In the genomic region with DNA sequence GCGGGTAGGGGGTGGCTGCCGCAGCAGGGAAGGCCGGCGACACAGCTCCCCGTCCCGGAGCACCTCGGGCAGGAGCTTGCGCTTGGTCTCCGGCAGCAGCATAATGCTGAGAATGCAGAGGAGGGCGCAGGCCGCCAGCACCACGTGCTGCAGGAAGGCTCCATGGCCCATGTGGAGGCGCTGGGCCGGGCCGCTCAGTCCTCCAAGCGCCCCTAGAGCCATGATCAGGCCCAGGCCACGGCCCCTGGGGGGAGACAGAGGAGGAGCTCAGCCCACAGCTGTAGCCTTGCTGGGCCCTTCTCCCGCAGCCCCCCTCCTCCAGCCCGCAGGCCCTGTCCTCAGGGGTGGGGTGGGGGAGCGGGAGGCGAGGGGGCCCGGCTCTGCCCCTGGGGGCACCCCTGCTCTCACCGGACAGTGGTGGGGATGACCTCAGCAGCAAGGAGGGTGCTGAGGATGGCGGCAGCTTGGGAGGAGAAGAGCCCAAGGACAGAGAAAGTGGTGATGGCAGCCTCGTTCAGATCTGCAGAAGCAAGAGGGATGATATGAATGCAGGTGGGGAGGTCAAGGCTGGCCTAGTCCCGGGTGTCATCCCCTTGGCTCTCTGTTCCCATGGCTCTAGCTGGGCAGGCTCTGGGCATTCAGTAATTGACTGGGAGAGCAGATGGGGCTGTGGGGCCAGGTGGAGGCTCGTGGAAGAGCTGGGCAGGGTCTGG, we compare ENCODE assay signal across 18 cellular contexts. TPM values are rescaled to one million over a fixed set of nuclear protein-coding genes. Genes with fewer than 3 reads are reported as not detected.
"Had no signal": no experiment of that assay in that cellular context is flagged by ENCODE, and none has a peak within 500 bp of the region (broad histone marks: within the 10 kb centered on the region; RNA-seq: fewer than 3 reads in every experiment).

No MANE protein-coding gene starts in this region.

- ATAC-seq: activated naive CD8-positive, alpha-beta T cell treated with anti-CD3 and anti-CD28 coated beads, Interleukin-2, amount 50 U/mL, for 24 hours; left colon had no signal

- H3K36me3 Mint-ChIP-seq: immature natural killer cell had no signal

- H3K27ac Mint-ChIP-seq: activated naive CD8-positive, alpha-beta T cell treated with anti-CD3 and anti-CD28 coated beads, Interleukin-2, amount 50 U/mL, for 24 hours; activated T-helper 1 cell treated with anti-CD3 and anti-CD28 coated beads, Interleukin-12 subunit alpha, Interleukin-12 subunit beta, Interleukin-2, Interleukin-4 antibody, amounts not matched to agents 30 ng/mL and 10 ng/mL and 1 ng/mL, durations not matched to agents 14 hours and 24 hours and 36 hours; immature natural killer cell; natural killer cell treated with Interleukin-12 subunit alpha and Interleukin-12 subunit beta and Interleukin-15 and Interleukin-18, amount 100 ng/mL, for 72 hours had no signal

- H3K9me3 ChIP-seq: ascending aorta, colonic mucosa, thyroid gland had no signal

- H3K9me3 Mint-ChIP-seq: activated naive CD8-positive, alpha-beta T cell treated with anti-CD3 and anti-CD28 coated beads, Interleukin-2, amount 50 U/mL, for 24 hours; activated T-helper 1 cell treated with anti-CD3 and anti-CD28 coated beads, Interleukin-12 subunit alpha, Interleukin-12 subunit beta, Interleukin-2, Interleukin-4 antibody, amounts not matched to agents 30 ng/mL and 10 ng/mL and 1 ng/mL, durations not matched to agents 14 hours and 24 hours and 36 hours; natural killer cell treated with Interleukin-12 subunit alpha and Interleukin-12 subunit beta and Interleukin-15 and Interleukin-18, amount 100 ng/mL, for 72 hours had no signal

- H3K27ac ChIP-seq: ascending aorta, colonic mucosa, epithelial cell of prostate, thyroid gland had no signal

- H3K4me3 Mint-ChIP-seq: activated naive CD8-positive, alpha-beta T cell treated with anti-CD3 and anti-CD28 coated beads, Interleukin-2, amount 50 U/mL, for 24 hours; activated T-helper 1 cell treated with anti-CD3 and anti-CD28 coated beads, Interleukin-12 subunit alpha, Interleukin-12 subunit beta, Interleukin-2, Interleukin-4 antibody, amounts not matched to agents 30 ng/mL and 10 ng/mL and 1 ng/mL, durations not matched to agents 14 hours and 24 hours and 36 hours; immature natural killer cell; natural killer cell treated with Interleukin-12 subunit alpha and Interleukin-12 subunit beta and Interleukin-15 and Interleukin-18, amount 100 ng/mL, for 72 hours had no signal

- H3K27me3 ChIP-seq: ascending aorta, thyroid gland had no signal

- H3K36me3 ChIP-seq: colonic mucosa, thyroid gland had no signal

- H3K4me3 ChIP-seq: ascending aorta, colonic mucosa, thyroid gland had no signal

- DNase-seq: activated CD4-positive, alpha-beta T cell treated with anti-CD3 and anti-CD28 coated beads for 48 hours; activated naive CD4-positive, alpha-beta T cell treated with Interleukin-2 at 50 U/mL for 16 hours; activated naive CD8-positive, alpha-beta T cell treated with anti-CD3 and anti-CD28 coated beads, Interleukin-2, amount 50 U/mL, for 24 hours; caudate nucleus; colonic mucosa; effector memory CD4-positive, alpha-beta T cell; hypothalamus; immature natural killer cell; left colon; mammary epithelial cell; stimulated activated CD4-positive, alpha-beta T cell treated with anti-CD3 and anti-CD28 coated beads, Interleukin-4, amount 100 ng/mL, for 1 hour; thyroid gland had no signal

RNA-seq across cellular contexts. Expression of a gene that starts 18.1 kb away (rescaled TPM):
- total RNA-seq: activated T-helper 1 cell treated with anti-CD3 and anti-CD28 coated beads, Interleukin-12 subunit alpha, Interleukin-12 subunit beta, Interleukin-2, Interleukin-4 antibody, amounts not matched to agents 30 ng/mL and 10 ng/mL and 1 ng/mL, durations not matched to agents 14 hours and 24 hours and 36 hours; natural killer cell treated with Interleukin-12 subunit alpha and Interleukin-12 subunit beta and Interleukin-15 and Interleukin-18, amount 100 ng/mL, for 72 hours; pulmonary artery endothelial cell had no signal
- polyA plus RNA-seq: immature natural killer cell had no signal

RNA-seq across cellular contexts. Expression of a gene that starts 25.8 kb away (rescaled TPM):
- total RNA-seq: activated T-helper 1 cell treated with anti-CD3 and anti-CD28 coated beads, Interleukin-12 subunit alpha, Interleukin-12 subunit beta, Interleukin-2, Interleukin-4 antibody, amounts not matched to agents 30 ng/mL and 10 ng/mL and 1 ng/mL, durations not matched to agents 14 hours and 24 hours and 36 hours; ascending aorta; colonic mucosa; left colon; mammary epithelial cell; natural killer cell treated with Interleukin-12 subunit alpha and Interleukin-12 subunit beta and Interleukin-15 and Interleukin-18, amount 100 ng/mL, for 72 hours; omental fat pad; pulmonary artery endothelial cell; thyroid gland had no signal
- polyA plus RNA-seq: immature natural killer cell, mammary epithelial cell had no signal

RNA-seq across cellular contexts. Expression of a gene that starts 30.0 kb away (rescaled TPM):
- total RNA-seq: activated T-helper 1 cell treated with anti-CD3 and anti-CD28 coated beads, Interleukin-12 subunit alpha, Interleukin-12 subunit beta, Interleukin-2, Interleukin-4 antibody, amounts not matched to agents 30 ng/mL and 10 ng/mL and 1 ng/mL, durations not matched to agents 14 hours and 24 hours and 36 hours; mammary epithelial cell; natural killer cell treated with Interleukin-12 subunit alpha and Interleukin-12 subunit beta and Interleukin-15 and Interleukin-18, amount 100 ng/mL, for 72 hours; omental fat pad; pulmonary artery endothelial cell had no signal
- polyA plus RNA-seq: mammary epithelial cell had no signal
